28 cellular contexts compared by ENCODE assay signal in the genomic region with DNA sequence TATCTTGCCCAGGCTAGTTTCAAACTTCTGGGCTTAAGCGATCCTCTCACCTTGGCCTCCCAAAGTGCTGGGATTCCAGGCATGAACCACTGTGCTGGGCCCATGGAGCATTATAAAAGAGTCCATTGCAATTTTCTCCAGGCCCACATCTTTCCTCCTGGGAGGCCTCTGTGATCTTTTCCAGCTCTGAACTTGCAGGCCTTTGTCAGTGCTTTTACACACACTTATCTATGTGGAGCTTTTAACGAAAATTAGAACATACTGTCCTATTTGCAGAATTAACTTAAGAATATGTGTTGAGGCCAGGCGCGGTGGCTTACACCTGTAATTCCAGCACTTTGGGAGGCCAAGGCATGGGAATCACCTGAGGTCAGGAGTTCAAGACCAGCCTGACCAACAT. TPM values are rescaled to one million over a fixed set of nuclear protein-coding genes. Genes with fewer than 3 reads are reported as not detected.
"Had no signal": no experiment of that assay in that cellular context is flagged by ENCODE, and none has a peak within 500 bp of the region (broad histone marks: within the 10 kb centered on the region; RNA-seq: fewer than 3 reads in every experiment).

No MANE protein-coding gene starts in this region.

- H3K4me1 Mint-ChIP-seq: stimulated activated memory B cell treated with anti-CD40 and anti-IgM and Interleukin-4, amounts not matched to agents 10 μg/mL and 1 μg/mL and 100 μg/mL, for 72 hours; stimulated activated naive B cell treated with anti-CD40 and anti-IgM and Interleukin-4, amounts not matched to agents 10 μg/mL and 1 μg/mL and 100 μg/mL, for 72 hours had no signal

- H3K9me3 ChIP-seq: stomach, suprapubic skin, testis, thoracic aorta, thyroid gland, tibial artery, tibial nerve, transverse colon, upper lobe of left lung, upper lobe of right lung, uterus, vagina had no signal

- H3K4me3 Mint-ChIP-seq: stimulated activated effector memory CD8-positive, alpha-beta T cell treated with anti-CD3 and anti-CD28 coated beads, Interleukin-12 subunit alpha, Interleukin-12 subunit beta, amount 100 ng/mL, for 72 hours; stimulated activated memory B cell treated with anti-CD40 and anti-IgM and Interleukin-4, amounts not matched to agents 10 μg/mL and 1 μg/mL and 100 μg/mL, for 72 hours; stimulated activated naive B cell treated with anti-CD40 and anti-IgM and Interleukin-4, amounts not matched to agents 10 μg/mL and 1 μg/mL and 100 μg/mL, for 72 hours; stimulated activated naive CD8-positive, alpha-beta T cell treated with anti-CD3 and anti-CD28 coated beads, Interleukin-15, amount 100 ng/mL, for 72 hours; stimulated activated naive CD8-positive, alpha-beta T cell treated with anti-CD3 and anti-CD28 coated beads, Interleukin-15, Interleukin-2, amounts not matched to agents 100 ng/mL and 50 ng/mL, for 24 hours had no signal

- DNase-seq: stimulated activated CD4-positive, alpha-beta T cell treated with anti-CD3 and anti-CD28 coated beads, Interleukin-2, amount 100 ng/mL, for 24 hours; stimulated activated CD4-positive, alpha-beta T cell treated with anti-CD3 and anti-CD28 coated beads, Interleukin-2, amount 100 ng/mL, for 48 hours; stimulated activated CD4-positive, alpha-beta T cell treated with anti-CD3 and anti-CD28 coated beads, Interleukin-4, amount 100 ng/mL, for 1 hour; stimulated activated CD4-positive, alpha-beta T cell treated with anti-CD3 and anti-CD28 coated beads, Interleukin-4, amount 100 ng/mL, for 24 hours; stimulated activated CD4-positive, alpha-beta T cell treated with anti-CD3 and anti-CD28 coated beads, Interleukin-4, amount 100 ng/mL, for 4 hours; stimulated activated CD8-positive, alpha-beta memory T cell treated with anti-CD3 and anti-CD28 coated beads, Interleukin-4, amount 100 ng/mL, for 48 hours; stimulated activated naive B cell treated with anti-CD40 and anti-IgM and Interleukin-4, amounts not matched to agents 10 μg/mL and 1 μg/mL and 100 μg/mL, for 72 hours; stimulated activated naive CD4-positive, alpha-beta T cell; stimulated activated naive CD4-positive, alpha-beta T cell treated with Interleukin-2 at 50 U/mL for 16 hours; stimulated activated naive CD8-positive, alpha-beta T cell treated with anti-CD3 and anti-CD28 coated beads, Interleukin-15, amount 100 ng/mL, for 72 hours; stomach; substantia nigra; testis; thyroid gland; tibial artery; transverse colon; trophoblast cell; upper lobe of right lung; uterus had no signal

- H3K27me3 ChIP-seq: testis, thyroid gland, transverse colon, upper lobe of left lung, upper lobe of right lung, uterus, vagina had no signal

- H3K27ac Mint-ChIP-seq: stimulated activated effector memory CD8-positive, alpha-beta T cell treated with anti-CD3 and anti-CD28 coated beads, Interleukin-12 subunit alpha, Interleukin-12 subunit beta, amount 100 ng/mL, for 72 hours; stimulated activated memory B cell treated with anti-CD40 and anti-IgM and Interleukin-4, amounts not matched to agents 10 μg/mL and 1 μg/mL and 100 μg/mL, for 72 hours; stimulated activated naive B cell treated with anti-CD40 and anti-IgM and Interleukin-4, amounts not matched to agents 10 μg/mL and 1 μg/mL and 100 μg/mL, for 72 hours; stimulated activated naive CD8-positive, alpha-beta T cell treated with anti-CD3 and anti-CD28 coated beads, Interleukin-15, amount 100 ng/mL, for 72 hours; stimulated activated naive CD8-positive, alpha-beta T cell treated with anti-CD3 and anti-CD28 coated beads, Interleukin-15, Interleukin-2, amounts not matched to agents 100 ng/mL and 50 ng/mL, for 24 hours had no signal

- H3K4me3 ChIP-seq: stomach, suprapubic skin, testis, thoracic aorta, thyroid gland, tibial artery, tibial nerve, transverse colon, upper lobe of left lung, upper lobe of right lung, uterus, vagina had no signal

- H3K4me1 ChIP-seq: suprapubic skin, testis, thyroid gland, tibial artery, tibial nerve, transverse colon, upper lobe of left lung, upper lobe of right lung, uterus, vagina had no signal

- H3K9me3 Mint-ChIP-seq: stimulated activated effector memory CD8-positive, alpha-beta T cell treated with anti-CD3 and anti-CD28 coated beads, Interleukin-12 subunit alpha, Interleukin-12 subunit beta, amount 100 ng/mL, for 72 hours; stimulated activated memory B cell treated with anti-CD40 and anti-IgM and Interleukin-4, amounts not matched to agents 10 μg/mL and 1 μg/mL and 100 μg/mL, for 72 hours; stimulated activated naive B cell treated with anti-CD40 and anti-IgM and Interleukin-4, amounts not matched to agents 10 μg/mL and 1 μg/mL and 100 μg/mL, for 72 hours; stimulated activated naive CD8-positive, alpha-beta T cell treated with anti-CD3 and anti-CD28 coated beads, Interleukin-15, amount 100 ng/mL, for 72 hours; stimulated activated naive CD8-positive, alpha-beta T cell treated with anti-CD3 and anti-CD28 coated beads, Interleukin-15, Interleukin-2, amounts not matched to agents 100 ng/mL and 50 ng/mL, for 24 hours had no signal

- H3K36me3 ChIP-seq: stomach, suprapubic skin, thoracic aorta, thyroid gland, tibial artery, tibial nerve, transverse colon, upper lobe of left lung, upper lobe of right lung, uterus, vagina had no signal

- H3K36me3 Mint-ChIP-seq: stimulated activated effector memory CD8-positive, alpha-beta T cell treated with anti-CD3 and anti-CD28 coated beads, Interleukin-12 subunit alpha, Interleukin-12 subunit beta, amount 100 ng/mL, for 72 hours; stimulated activated memory B cell treated with anti-CD40 and anti-IgM and Interleukin-4, amounts not matched to agents 10 μg/mL and 1 μg/mL and 100 μg/mL, for 72 hours; stimulated activated naive B cell treated with anti-CD40 and anti-IgM and Interleukin-4, amounts not matched to agents 10 μg/mL and 1 μg/mL and 100 μg/mL, for 72 hours had no signal

- FAIRE-seq: urothelium cell line had no signal

- H3K27me3 Mint-ChIP-seq: stimulated activated memory B cell treated with anti-CD40 and anti-IgM and Interleukin-4, amounts not matched to agents 10 μg/mL and 1 μg/mL and 100 μg/mL, for 72 hours had no signal

- H3K27ac ChIP-seq: stomach, suprapubic skin, testis, thoracic aorta, thyroid gland, tibial artery, tibial nerve, transverse colon, upper lobe of left lung, upper lobe of right lung, uterus, vagina had no signal

- ATAC-seq: stimulated activated effector memory CD8-positive, alpha-beta T cell treated with anti-CD3 and anti-CD28 coated beads, Interleukin-12 subunit alpha, Interleukin-12 subunit beta, amount 100 ng/mL, for 72 hours; stimulated activated memory B cell treated with anti-CD40 and anti-IgM and Interleukin-4, amounts not matched to agents 10 μg/mL and 1 μg/mL and 100 μg/mL, for 72 hours; stimulated activated naive B cell treated with anti-CD40 and anti-IgM and Interleukin-4, amounts not matched to agents 10 μg/mL and 1 μg/mL and 100 μg/mL, for 72 hours; stimulated activated naive CD8-positive, alpha-beta T cell treated with anti-CD3 and anti-CD28 coated beads, Interleukin-15, amount 100 ng/mL, for 72 hours; upper lobe of right lung had no signal

RNA-seq across cellular contexts. Expression of a gene that starts 23.9 kb away (rescaled TPM):
- total RNA-seq: thoracic aorta, upper lobe of right lung had no signal
